In the genomic region with DNA sequence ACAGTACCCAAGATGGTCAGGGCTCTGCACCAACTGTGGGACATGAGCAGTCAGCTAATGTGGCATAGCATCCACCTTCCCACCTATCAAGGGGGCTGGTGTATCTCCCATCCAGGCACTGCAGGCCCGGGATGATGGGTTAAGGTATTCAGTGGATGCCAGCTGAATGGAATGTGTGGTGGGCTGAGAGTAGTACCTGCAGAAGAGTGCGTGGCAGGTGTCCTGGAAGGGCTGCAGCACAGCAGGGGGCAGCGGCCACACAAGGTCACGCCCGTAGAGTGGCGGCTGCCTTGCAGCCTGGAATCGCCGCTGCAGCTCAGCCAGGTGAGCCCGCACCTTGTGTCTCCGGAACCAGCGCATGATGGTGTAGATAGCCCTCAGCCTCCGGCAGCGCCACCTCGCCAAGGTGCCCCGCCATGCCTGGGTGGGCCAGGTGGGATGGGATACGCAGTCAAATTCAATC, we compare ENCODE assay signal across 19 cellular contexts. TPM values are rescaled to one million over a fixed set of nuclear protein-coding genes. Genes with fewer than 3 reads are reported as not detected.
DNase-seq lines count a peak whose midpoint lies in the region; ATAC-seq and TF ChIP-seq lines count a peak whose summit lies in the region.
"Had no signal": no experiment of that assay in that cellular context is flagged by ENCODE, and none has a peak within 500 bp of the region (broad histone marks: within the 10 kb centered on the region; RNA-seq: fewer than 3 reads in every experiment).

No MANE protein-coding gene starts in this region.

- no peak overlapping the region for H2BK12ac ChIP-seq in neuronal stem cell (ENCODE audit: low read length)

- no peak overlapping the region for H2AFZ ChIP-seq in neuronal stem cell (ENCODE audit: low read length)

- H3K4me3 ChIP-seq in neuronal stem cell (ENCODE audit: low read length in 2 of 2) (no peak overlapping the region), lower lobe of right lung (no peak overlapping the region)
- H3K4me3 ChIP-seq: gastroesophageal sphincter, HAP-1, tibial nerve had no signal

- peak overlapping the region; percentile 89 for H2AK5ac ChIP-seq in neuronal stem cell (ENCODE audit: low read depth, low read length)

- CTCF ChIA-PET in activated CD4-positive, alpha-beta memory T cell treated with anti-CD3 and anti-CD28 coated beads for 36 hours (lab: Charles Lee), result interaction anchor here (1.3 to 1.4 kb wide), 2 partner anchors 13 to 215 kb away, joined by 3 read pairs; no protein-coding TSS in a partner anchor
- CTCF ChIA-PET in activated CD4-positive, alpha-beta memory T cell treated with anti-CD3 and anti-CD28 coated beads, Interleukin-2, amount 10 ng/mL, durations not matched to agents 7 days and 5 days (lab: Charles Lee), result interaction anchor here (1.1 kb wide), 1 partner anchor 9 kb away, joined by 5 read pairs; no protein-coding TSS in a partner anchor
- CTCF ChIA-PET in GM10248 (lab: Yijun Ruan, JAX), result interaction anchor here (1.0 to 1.7 kb wide), 3 partner anchors 9 to 170 kb away, joined by 3 to 6 read pairs (median 3); no protein-coding TSS in a partner anchor

- H3K9me3 ChIP-seq in neuronal stem cell (replicated peaks in 1 of 2; ENCODE audit: control insufficient read depth in 2 of 2, insufficient read depth in 1 of 2, low read depth in 1 of 2, low read length in 2 of 2), result no peaks in the 10 kb centered on the region
- H3K9me3 ChIP-seq in lower lobe of right lung, result no peaks in the 10 kb centered on the region
- H3K9me3 ChIP-seq: gastroesophageal sphincter, HAP-1, tibial nerve had no signal

- H3K9ac ChIP-seq in neuronal stem cell (ENCODE audit: low read depth, low read length, poor library complexity), result no peak overlapping the region

- H3K79me1 ChIP-seq in neuronal stem cell (ENCODE audit: low read depth, low read length), result peaks cover 3% of the 10 kb centered on the region

- H3K14ac ChIP-seq in neuronal stem cell (ENCODE audit: low read length), result no peak overlapping the region

- H4K91ac ChIP-seq in neuronal stem cell (ENCODE audit: low read depth, low read length, poor library complexity), result no peak overlapping the region

- H3K4me2 ChIP-seq in neuronal stem cell (ENCODE audit: insufficient read depth, low read length, poor library complexity, severe bottlenecking), result no peak overlapping the region

- TF ChIP-seq CTCF in lower lobe of right lung (IDR thresholded peaks at IDR 0.05) (no peak), GM10248 (IDR thresholded peaks at IDR 0.05; ENCODE audit: control extremely low read depth, extremely low read depth, low read depth, missing control alignments) (no peak)

- no peak overlapping the region for H2BK5ac ChIP-seq in neuronal stem cell (ENCODE audit: low read length)

- H3K4me3 Mint-ChIP-seq in activated CD4-positive, alpha-beta memory T cell treated with anti-CD3 and anti-CD28 coated beads for 36 hours, result no peak overlapping the region
- H3K4me3 Mint-ChIP-seq in activated CD4-positive, alpha-beta memory T cell treated with anti-CD3 and anti-CD28 coated beads, Interleukin-2, amount 10 ng/mL, durations not matched to agents 7 days and 5 days, result no peak overlapping the region
- no peak overlapping the region for H3K4me3 Mint-ChIP-seq in central memory CD8-positive, alpha-beta T cell
- H3K4me3 Mint-ChIP-seq: activated CD4-positive, alpha-beta T cell treated with anti-CD3 and anti-CD28 coated beads, Interleukin-2, amount 10 ng/mL, durations not matched to agents 7 days and 5 days had no signal

- H3K23ac ChIP-seq in neuronal stem cell (ENCODE audit: low read depth, low read length, poor library complexity), result no peak overlapping the region

- no peak for DNase-seq in activated CD4-positive, alpha-beta memory T cell treated with anti-CD3 and anti-CD28 coated beads for 36 hours
- no peak for DNase-seq in activated CD4-positive, alpha-beta memory T cell treated with anti-CD3 and anti-CD28 coated beads, Interleukin-2, amount 10 ng/mL, durations not matched to agents 7 days and 5 days
- DNase-seq in D341Med (ENCODE audit: low spot score), result peak; percentile 34
- no peak for DNase-seq in central memory CD8-positive, alpha-beta T cell (ENCODE audit: low spot score in 2 of 2)
- DNase-seq in neuronal stem cell (ENCODE audit: low spot score), result no peak
- DNase-seq in lower lobe of right lung, result no peak
- no peak for DNase-seq in GM10248 (ENCODE audit: extremely low spot score)
- DNase-seq in SIG-M5 (lab: John Stamatoyannopoulos, UW), result no peak
- DNase-seq: activated CD4-positive, alpha-beta T cell treated with anti-CD3 and anti-CD28 coated beads, Interleukin-2, amount 10 ng/mL, durations not matched to agents 7 days and 5 days; Calu3; NCI-H1417 treated with DMSO at 0.1 percent for 48 hours; NCI-H69; stimulated activated naive CD4-positive, alpha-beta T cell had no signal

- POLR2A ChIA-PET in activated CD4-positive, alpha-beta memory T cell treated with anti-CD3 and anti-CD28 coated beads for 36 hours (lab: Charles Lee), result interaction anchor here (0.8 to 7.6 kb wide), 7 partner anchors 8 to 170 kb away, joined by 3 to 56 read pairs (median 7); partner anchors contain the start of genes CCM2 and MYO1G
- POLR2A ChIA-PET in activated CD4-positive, alpha-beta memory T cell treated with anti-CD3 and anti-CD28 coated beads, Interleukin-2, amount 10 ng/mL, durations not matched to agents 7 days and 5 days (lab: Charles Lee), result interaction anchor here (0.8 to 22.8 kb wide), 8 partner anchors 12 to 121 kb away, joined by 3 to 517 read pairs (median 6); partner anchors contain the start of gene MYO1G
- POLR2A ChIA-PET in GM10248 (lab: Yijun Ruan, JAX), result interaction anchor here (0.6 to 2.4 kb wide), 2 partner anchors 8 to 122 kb away, joined by 3 to 9 read pairs; no protein-coding TSS in a partner anchor

- H4K8ac ChIP-seq in neuronal stem cell (ENCODE audit: low read depth, low read length), result no peak overlapping the region

- intact Hi-C loops in activated CD4-positive, alpha-beta memory T cell treated with anti-CD3 and anti-CD28 coated beads for 36 hours (cut with micrococcal nuclease), result no loop called here
- intact Hi-C loops in lower lobe of right lung (cut with DNase I), result no loop called here

- H3K4me1 ChIP-seq in neuronal stem cell (ENCODE audit: control insufficient read depth in 2 of 2, insufficient read depth in 1 of 2, low read depth in 1 of 2, low read length in 2 of 2), result peaks cover 0 to 2% of the 10 kb centered on the region in 2 donors
- peaks cover 13% of the 10 kb centered on the region for H3K4me1 ChIP-seq in lower lobe of right lung
- H3K4me1 ChIP-seq: HAP-1 had no signal

- no CpG with 5 or more reads among the region's 16 CpGs for WGBS in neuronal stem cell (ENCODE audit: extremely low coverage in 2 of 2, insufficient read length in 2 of 2, insufficient replicate concordance in 1 of 2), 2 donors

- H3K27me3 Mint-ChIP-seq in activated CD4-positive, alpha-beta memory T cell treated with anti-CD3 and anti-CD28 coated beads for 36 hours, result no peaks in the 10 kb centered on the region
- H3K27me3 Mint-ChIP-seq in activated CD4-positive, alpha-beta memory T cell treated with anti-CD3 and anti-CD28 coated beads, Interleukin-2, amount 10 ng/mL, durations not matched to agents 7 days and 5 days, result no peaks in the 10 kb centered on the region
- H3K27me3 Mint-ChIP-seq in central memory CD8-positive, alpha-beta T cell, result no peaks in the 10 kb centered on the region
- H3K27me3 Mint-ChIP-seq: activated CD4-positive, alpha-beta T cell treated with anti-CD3 and anti-CD28 coated beads, Interleukin-2, amount 10 ng/mL, durations not matched to agents 7 days and 5 days had no signal

- H3K9me3 Mint-ChIP-seq in activated CD4-positive, alpha-beta memory T cell treated with anti-CD3 and anti-CD28 coated beads for 36 hours, result no peaks in the 10 kb centered on the region
- H3K9me3 Mint-ChIP-seq in activated CD4-positive, alpha-beta memory T cell treated with anti-CD3 and anti-CD28 coated beads, Interleukin-2, amount 10 ng/mL, durations not matched to agents 7 days and 5 days, result no peaks in the 10 kb centered on the region
- no peaks in the 10 kb centered on the region for H3K9me3 Mint-ChIP-seq in central memory CD8-positive, alpha-beta T cell
- H3K9me3 Mint-ChIP-seq: activated CD4-positive, alpha-beta T cell treated with anti-CD3 and anti-CD28 coated beads, Interleukin-2, amount 10 ng/mL, durations not matched to agents 7 days and 5 days had no signal

- H3K36me3 ChIP-seq in neuronal stem cell (replicated peaks in 1 of 2; ENCODE audit: control insufficient read depth in 2 of 2, insufficient read depth in 2 of 2, low read length in 2 of 2), result no peaks in the 10 kb centered on the region
- peaks cover 18% of the 10 kb centered on the region for H3K36me3 ChIP-seq in lower lobe of right lung
- H3K36me3 ChIP-seq: gastroesophageal sphincter, HAP-1, tibial nerve had no signal

- H3K36me3 Mint-ChIP-seq in activated CD4-positive, alpha-beta memory T cell treated with anti-CD3 and anti-CD28 coated beads for 36 hours, result peaks cover 53% of the 10 kb centered on the region
- peaks cover 70% of the 10 kb centered on the region for H3K36me3 Mint-ChIP-seq in activated CD4-positive, alpha-beta memory T cell treated with anti-CD3 and anti-CD28 coated beads, Interleukin-2, amount 10 ng/mL, durations not matched to agents 7 days and 5 days (ENCODE audit: low read depth)
- H3K36me3 Mint-ChIP-seq in central memory CD8-positive, alpha-beta T cell (ENCODE audit: insufficient read depth), result peaks cover 37% of the 10 kb centered on the region

- H3K27ac ChIP-seq in neuronal stem cell (replicated peaks; ENCODE audit: low read length) (no peak overlapping the region), lower lobe of right lung (no peak overlapping the region)
- H3K27ac ChIP-seq: gastroesophageal sphincter, tibial nerve had no signal

- no peak overlapping the region for H2BK120ac ChIP-seq in neuronal stem cell (ENCODE audit: low read depth, low read length)

- ATAC-seq in central memory CD8-positive, alpha-beta T cell (replicated peaks; ENCODE audit: extremely low read depth, poor library complexity, severe bottlenecking), result no peak
- no peak for ATAC-seq in lower lobe of right lung
- ATAC-seq: esophagus mucosa, gastroesophageal sphincter, Right ventricle myocardium inferior had no signal

- no peak overlapping the region for H3K18ac ChIP-seq in neuronal stem cell (ENCODE audit: low read length)

- peak overlapping the region; percentile 42 for H3K27ac Mint-ChIP-seq in activated CD4-positive, alpha-beta memory T cell treated with anti-CD3 and anti-CD28 coated beads for 36 hours
- H3K27ac Mint-ChIP-seq in activated CD4-positive, alpha-beta memory T cell treated with anti-CD3 and anti-CD28 coated beads, Interleukin-2, amount 10 ng/mL, durations not matched to agents 7 days and 5 days, result no peak overlapping the region
- H3K27ac Mint-ChIP-seq in central memory CD8-positive, alpha-beta T cell (ENCODE audit: low read depth), result peak overlapping the region; percentile 86

- H3K4me1 Mint-ChIP-seq in activated CD4-positive, alpha-beta memory T cell treated with anti-CD3 and anti-CD28 coated beads for 36 hours (ENCODE audit: low read depth), result peaks cover 6% of the 10 kb centered on the region
- H3K4me1 Mint-ChIP-seq in activated CD4-positive, alpha-beta memory T cell treated with anti-CD3 and anti-CD28 coated beads, Interleukin-2, amount 10 ng/mL, durations not matched to agents 7 days and 5 days, result peaks cover 14% of the 10 kb centered on the region
- peaks cover 8% of the 10 kb centered on the region for H3K4me1 Mint-ChIP-seq in central memory CD8-positive, alpha-beta T cell

- H2BK15ac ChIP-seq in neuronal stem cell (ENCODE audit: low read length), result no peak overlapping the region

- peaks cover 0 to 35% (median 13%) of the 10 kb centered on the region in 3 experiments for H3K27me3 ChIP-seq in neuronal stem cell (ENCODE audit: control insufficient read depth in 3 of 3, insufficient read depth in 3 of 3, low read depth in 1 of 3, low read length in 3 of 3)
- H3K27me3 ChIP-seq in lower lobe of right lung (ENCODE audit: low read depth), result peaks cover 8% of the 10 kb centered on the region

- no peak overlapping the region for H3K4ac ChIP-seq in neuronal stem cell (ENCODE audit: low read length)

RNA-seq across cellular contexts. Expression of gene MYO1G, which starts 13.3 kb away (rescaled TPM):
- total RNA-seq in activated CD4-positive, alpha-beta memory T cell treated with anti-CD3 and anti-CD28 coated beads for 36 hours, result 100 to 1,000 TPM; 429 to 436 TPM
- total RNA-seq in activated CD4-positive, alpha-beta memory T cell treated with anti-CD3 and anti-CD28 coated beads, Interleukin-2, amount 10 ng/mL, durations not matched to agents 7 days and 5 days, result 100 to 1,000 TPM; 572 to 576 TPM
- polyA plus RNA-seq in neuronal stem cell (2013, experiment 1 of 2), result 0.03 TPM
- polyA plus RNA-seq in neuronal stem cell (2013, experiment 2 of 2), result 0.06 TPM
- total RNA-seq in lower lobe of right lung, result 36.3 TPM
- total RNA-seq: renal cortical epithelial cell had no signal

RNA-seq across cellular contexts. Expression of gene CCM2, which starts 34.5 kb away (rescaled TPM):
- 10 to 100 TPM; 85.2 to 89.6 TPM for total RNA-seq in activated CD4-positive, alpha-beta memory T cell treated with anti-CD3 and anti-CD28 coated beads for 36 hours
- total RNA-seq in activated CD4-positive, alpha-beta memory T cell treated with anti-CD3 and anti-CD28 coated beads, Interleukin-2, amount 10 ng/mL, durations not matched to agents 7 days and 5 days, result 100 to 1,000 TPM; 130 to 134 TPM
- polyA plus RNA-seq in neuronal stem cell (2013, experiment 1 of 2), result 29.8 TPM
- polyA plus RNA-seq in neuronal stem cell (2013, experiment 2 of 2), result 30.1 TPM
- total RNA-seq in lower lobe of right lung, result 45.7 TPM

Comparison
In these comparisons a context has a peak if more than half of its experiments do, and no peak if none do; other contexts are left out.
1. RNA of gene MYO1G, which starts 13.3 kb away (total RNA-seq): 572 to 576 TPM in activated CD4-positive, alpha-beta memory T cell treated with anti-CD3 and anti-CD28 coated beads, Interleukin-2, amount 10 ng/mL, durations not matched to agents 7 days and 5 days and 429 to 436 TPM in activated CD4-positive, alpha-beta memory T cell treated with anti-CD3 and anti-CD28 coated beads for 36 hours; 36.3 TPM in lower lobe of right lung (single experiment); every median in the first group is over 10 times any median in the second.